Comparison of ENCODE assay signal across 8 cellular contexts in the genomic region with DNA sequence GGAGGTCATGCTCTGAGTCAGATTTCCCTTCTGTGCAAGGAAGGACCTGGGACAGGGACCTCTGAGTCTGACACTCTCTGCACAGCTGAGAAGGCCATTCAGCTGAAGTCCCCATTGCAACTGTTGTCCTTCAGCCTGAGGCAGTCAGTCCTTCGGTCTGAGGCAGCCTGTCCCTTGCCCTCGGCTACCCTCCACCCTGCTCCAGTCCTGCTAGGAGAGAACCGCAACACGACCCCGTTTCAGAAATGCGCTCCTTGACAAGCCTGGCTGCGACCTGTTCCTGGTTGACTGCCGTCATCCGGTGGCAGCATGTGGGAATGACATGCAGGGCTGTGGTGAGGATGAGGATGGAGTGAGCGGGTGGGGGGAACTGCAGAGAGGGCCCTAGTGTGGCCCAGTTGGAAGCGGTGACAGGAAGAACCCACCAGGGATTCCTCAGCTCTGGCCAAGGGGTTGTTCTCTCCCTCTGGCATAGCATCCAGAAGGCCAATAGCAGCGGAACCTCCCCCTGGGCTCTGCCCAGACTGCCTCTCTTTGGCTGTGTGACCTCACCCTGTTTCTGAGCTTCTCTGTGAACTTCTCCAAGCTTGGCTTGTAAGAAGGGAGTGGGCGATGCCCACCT. TPM values are rescaled to one million over a fixed set of nuclear protein-coding genes. Genes with fewer than 3 reads are reported as not detected.
DNase-seq lines count a peak whose midpoint lies in the region; ATAC-seq and TF ChIP-seq lines count a peak whose summit lies in the region.

No MANE protein-coding gene starts in this region.

- H3K4me1 ChIP-seq in MM.1S (ENCODE audit: low read length): no peaks in the 10 kb centered on the region
- H3K4me1 ChIP-seq in right atrium auricular region: peaks cover 0 to 6% of the 10 kb centered on the region in 2 donors

- ATAC-seq in sciatic nerve (peak; percentile 84), GM19328 (IDR thresholded peaks at IDR 0.05; ENCODE audit: unreplicated experiment) (no peak)

- intact Hi-C loops in sciatic nerve (cut with DNase I): loop anchor here (5.0 kb wide), 1 partner anchor 134 kb away; no protein-coding TSS in a partner anchor

- H4K20me1 ChIP-seq in MM.1S (ENCODE audit: insufficient read depth, low read length): no peaks in the 10 kb centered on the region

- H3K4me3 ChIP-seq in MM.1S (ENCODE audit: low read length): no peak overlapping the region
- no peak overlapping the region for H3K4me3 ChIP-seq in right atrium auricular region

- H3K4me2 ChIP-seq in MM.1S (ENCODE audit: low read depth, low read length): peak overlapping the region; percentile 31; the same call in 1 of the 2 replicates

- no peak overlapping the region for H2AFZ ChIP-seq in MM.1S (ENCODE audit: low read length)

- peak; percentile 88 for DNase-seq in 8988T
- peak; percentile 90 for DNase-seq in GM13977 (ENCODE audit: low spot score)
- DNase-seq in MM.1S: peak; percentile 57
- DNase-seq in T-helper 2 cell: peak; percentile 47 to 67 (median 62)
- DNase-seq in amniotic epithelial cell (ENCODE audit: low read depth): peak; percentile 35
- peak; percentile 74 for DNase-seq in right atrium auricular region (ENCODE audit: low spot score)
- peak; percentile 80 for DNase-seq in sciatic nerve (ENCODE audit: low spot score)

- no peak overlapping the region for H3K9ac ChIP-seq in MM.1S (ENCODE audit: low read length)

- no peaks in the 10 kb centered on the region for H3K9me2 ChIP-seq in MM.1S (replicated peaks; ENCODE audit: insufficient read depth, low read length)

- in situ Hi-C loops in GM13977 (cut with MboI; ENCODE audit: low pct_unique_long_range_greater_than_20kb, low sequenced_read_pairs, unreplicated experiment): loop anchor here (5.0 kb wide), 1 partner anchor 139 kb away; no protein-coding TSS in a partner anchor

- no peaks in the 10 kb centered on the region for H3K79me2 ChIP-seq in MM.1S (ENCODE audit: low read length)

- TF ChIP-seq CTCF in GM13977 (IDR thresholded peaks at IDR 0.05; ENCODE audit: extremely low read depth, insufficient read depth, missing control alignments) (peak; percentile 99), MM.1S (IDR thresholded peaks at IDR 0.05; ENCODE audit: low read length) (peak; percentile 97), right atrium auricular region (IDR thresholded peaks at IDR 0.05) (peak; percentile 90 to 99)

- H3K27me3 ChIP-seq in MM.1S (replicated peaks; ENCODE audit: insufficient read depth, low read length) (peaks cover 54% of the 10 kb centered on the region), right atrium auricular region (peaks cover 0 to 3% of the 10 kb centered on the region in 2 donors)

- H3K36me3 ChIP-seq in MM.1S (replicated peaks; ENCODE audit: insufficient read depth, low read length): no peaks in the 10 kb centered on the region
- no peaks in the 10 kb centered on the region for H3K36me3 ChIP-seq in right atrium auricular region

- H3F3A ChIP-seq in MM.1S (ENCODE audit: insufficient read depth, low read length): no peaks in the 10 kb centered on the region

- no peaks in the 10 kb centered on the region for H3K9me3 ChIP-seq in MM.1S (replicated peaks; ENCODE audit: insufficient read depth, low read length)
- H3K9me3 ChIP-seq in right atrium auricular region: no peaks in the 10 kb centered on the region

- H3K27ac ChIP-seq in MM.1S (ENCODE audit: low read length) (no peak overlapping the region), right atrium auricular region (no peak overlapping the region)

RNA-seq across cellular contexts. Expression of gene ANGPT4, which starts 40.3 kb away (rescaled TPM):
- total RNA-seq in right atrium auricular region (under 1 TPM in 1 of 2 donors, not detected in 1; 0.11 TPM), sciatic nerve (0.27 TPM)

RNA-seq across cellular contexts. Expression of gene RSPO4, which starts 45.7 kb away (rescaled TPM):
- total RNA-seq in right atrium auricular region (under 1 TPM; 0.15 to 0.20 TPM), sciatic nerve (0.94 TPM)

Comparison
In these comparisons a context has a peak if more than half of its experiments do, and no peak if none do; other contexts are left out.
1. DNase-seq: peak in every context shown above with its lines; median percentile 90 in GM13977; 88 in 8988T; 80 in sciatic nerve; 74 in right atrium auricular region; 62 in T-helper 2 cell; 57 in MM.1S; 35 in amniotic epithelial cell.